ENCODE assay signal across 10 cellular contexts in genomic region chr5:172832383-172833315, GRCh38. TPM values are rescaled to one million over a fixed set of nuclear protein-coding genes. Genes with fewer than 3 reads are reported as not detected.
A peak's percentile ranks its signal among the peaks of the same experiment; 100 is the strongest.
DNase-seq lines count a peak whose midpoint lies in the region; ATAC-seq, FAIRE-seq and TF ChIP-seq lines count a peak whose summit lies in the region.
"Had no signal": no experiment of that assay in that cellular context is flagged by ENCODE, and none has a peak within 500 bp of the region (broad histone marks: within the 10 kb centered on the region; RNA-seq: fewer than 3 reads in every experiment).

No MANE protein-coding gene starts in this region.

- no peaks in the 10 kb centered on the region for H3K9me3 Mint-ChIP-seq in CD4-positive, alpha-beta T cell

- no peak overlapping the region for H2AFZ ChIP-seq in PC-3 (ENCODE audit: low read length)

- BruUV-seq in PC-3 (replicated peaks; lab: Mats Ljungman, UMichigan), result no TSS peak

- DNase-seq in CD4-positive, alpha-beta T cell, result no peak
- DNase-seq in PC-3 (no peak), esophagus squamous epithelium (lab: John Stamatoyannopoulos, UW) (no peak), psoas muscle (no peak), pancreas (no peak)
- DNase-seq: NCI-H446 treated with DMSO at 0.1 percent for 48 hours had no signal

- ATAC-seq in CD4-positive, alpha-beta T cell (ENCODE audit: poor library complexity), result no peak
- ATAC-seq in PC-3 (no peak), psoas muscle (no peak), GM21786 (IDR thresholded peaks at IDR 0.05; ENCODE audit: unreplicated experiment) (no peak), HG03442 (IDR thresholded peaks at IDR 0.05; ENCODE audit: unreplicated experiment) (no peak), GM21367 (IDR thresholded peaks at IDR 0.05; ENCODE audit: unreplicated experiment) (no peak), pancreas (no peak)

- no peaks in the 10 kb centered on the region for H3F3A ChIP-seq in PC-3 (ENCODE audit: low read length, unreplicated experiment)

- peaks cover 35% of the 10 kb centered on the region for H3K4me1 Mint-ChIP-seq in CD4-positive, alpha-beta T cell (ENCODE audit: low read depth)

- H3K79me2 ChIP-seq in PC-3 (ENCODE audit: low read length), result peaks cover 35% of the 10 kb centered on the region

- no peaks in the 10 kb centered on the region for H3K36me3 ChIP-seq in PC-3 (ENCODE audit: low read depth, low read length)
- no peaks in the 10 kb centered on the region for H3K36me3 ChIP-seq in esophagus squamous epithelium
- H3K36me3 ChIP-seq in psoas muscle (ENCODE audit: insufficient read depth in 1 of 2, low read depth in 1 of 2), result no peaks in the 10 kb centered on the region
- H3K36me3 ChIP-seq in pancreas, result no peaks in the 10 kb centered on the region

- POLR2A ChIA-PET in CD4-positive, alpha-beta T cell (lab: Charles Lee), result interaction anchor here (10.5 kb wide), 1 partner anchor 61 kb away, joined by 110 read pairs; the partner anchor contains the start of gene DUSP1
- POLR2A ChIA-PET in PC-3 (lab: Charles Lee; ENCODE audit: unreplicated experiment), result no interaction called here

- WGBS in esophagus squamous epithelium, 2 donors, result 76 to 78% methylated on average over 10 to 12 of the region's 14 CpGs
- WGBS in psoas muscle, 3 donors, result 61 to 71% (median 67%) methylated on average over 14 of the region's 14 CpGs
- 70% methylated on average over 14 of the region's 14 CpGs for WGBS in pancreas, 2 donors

- no peak overlapping the region for H3K4me3 ChIP-seq in PC-3 (ENCODE audit: low read length)
- no peak overlapping the region for H3K4me3 ChIP-seq in esophagus squamous epithelium
- H3K4me3 ChIP-seq in psoas muscle, result no peak overlapping the region
- H3K4me3 ChIP-seq in pancreas, result no peak overlapping the region

- H3K4me1 ChIP-seq in PC-3 (ENCODE audit: insufficient read depth, low read length) (peaks cover 31% of the 10 kb centered on the region), esophagus squamous epithelium (peaks cover 22 to 40% (median 29%) of the 10 kb centered on the region in 3 donors), psoas muscle (peaks cover 37% of the 10 kb centered on the region), pancreas (peaks cover 12 to 17% (median 15%) of the 10 kb centered on the region in 3 donors)

- TF ChIP-seq CTCF in CD4-positive, alpha-beta T cell (IDR thresholded peaks at IDR 0.05), result no peak
- TF ChIP-seq CTCF in PC-3 (conservative IDR thresholded peaks at IDR 0.05; ENCODE audit: low read depth, low read length) (no peak), esophagus squamous epithelium (IDR thresholded peaks at IDR 0.05) (no peak), psoas muscle (IDR thresholded peaks at IDR 0.05) (no peak), pancreas (IDR thresholded peaks at IDR 0.05) (no peak)

- peak overlapping the region; percentile 87 for H3K27ac Mint-ChIP-seq in CD4-positive, alpha-beta T cell

- H3K27me3 Mint-ChIP-seq in CD4-positive, alpha-beta T cell, result no peaks in the 10 kb centered on the region

- no peaks in the 10 kb centered on the region for H3K27me3 ChIP-seq in CD4-positive, alpha-beta T cell (ENCODE audit: control insufficient read depth, insufficient read depth, low read length)
- H3K27me3 ChIP-seq in PC-3 (ENCODE audit: low read length), result no peaks in the 10 kb centered on the region
- no peaks in the 10 kb centered on the region for H3K27me3 ChIP-seq in esophagus squamous epithelium
- H3K27me3 ChIP-seq in psoas muscle (ENCODE audit: insufficient read depth in 3 of 3, low read length in 2 of 3), result no peaks in the 10 kb centered on the region
- no peaks in the 10 kb centered on the region for H3K27me3 ChIP-seq in pancreas

- peak overlapping the region; percentile 93 for H3K4me3 Mint-ChIP-seq in CD4-positive, alpha-beta T cell

- no peaks in the 10 kb centered on the region for H4K20me1 ChIP-seq in PC-3 (ENCODE audit: low read length)

- H3K36me3 Mint-ChIP-seq in CD4-positive, alpha-beta T cell (ENCODE audit: low read depth), result peaks cover 5% of the 10 kb centered on the region

- TF ChIP-seq POLR2A in esophagus squamous epithelium (IDR thresholded peaks at IDR 0.05), result no peak

- intact Hi-C loops in CD4-positive, alpha-beta T cell (cut with DNase I, micrococcal nuclease), result loop anchor here (2.0 to 10.0 kb wide), 3 partner anchors 60 to 1448 kb away; partner anchors contain the start of gene NPM1 (in 1 of the 2)
- intact Hi-C loops in PC-3 (cut with micrococcal nuclease), result no loop called here
- intact Hi-C loops in esophagus squamous epithelium (cut with DNase I), result no loop called here
- intact Hi-C loops in psoas muscle (cut with DNase I), result loop anchor here in 1 of 2 donors (5.0 kb wide), 1 partner anchor 45 kb away; no protein-coding TSS in a partner anchor
- intact Hi-C loops in pancreas (cut with DNase I), result no loop called here

- H3K9me2 ChIP-seq in PC-3 (replicated peaks; ENCODE audit: low read length), result no peaks in the 10 kb centered on the region

- H3K4me2 ChIP-seq in PC-3 (ENCODE audit: low read length), result no peak overlapping the region

- H3K9me3 ChIP-seq in CD4-positive, alpha-beta T cell (ENCODE audit: control insufficient read depth, low read length), result no peaks in the 10 kb centered on the region
- H3K9me3 ChIP-seq in PC-3 (ENCODE audit: low read length) (no peaks in the 10 kb centered on the region), esophagus squamous epithelium (no peaks in the 10 kb centered on the region), psoas muscle (no peaks in the 10 kb centered on the region), pancreas (no peaks in the 10 kb centered on the region)

- H3K27ac ChIP-seq in CD4-positive, alpha-beta T cell (ENCODE audit: low read depth, low read length), result no peak overlapping the region
- H3K27ac ChIP-seq in PC-3 (ENCODE audit: low read length), result peak overlapping the region; percentile 45
- peak overlapping the region; percentile 85 to 92 (median 90) for H3K27ac ChIP-seq in esophagus squamous epithelium
- peak overlapping the region; percentile 82 for H3K27ac ChIP-seq in psoas muscle
- peak overlapping the region in 2 of 4 donors; percentile 76 to 90 for H3K27ac ChIP-seq in pancreas

- CTCF ChIA-PET in CD4-positive, alpha-beta T cell (lab: Charles Lee), result no interaction called here
- CTCF ChIA-PET in PC-3 (lab: Charles Lee), result interaction anchor here (0.7 kb wide), 1 partner anchor 113 kb away, joined by 11 read pairs; no protein-coding TSS in a partner anchor

- no peak overlapping the region for H3K9ac ChIP-seq in PC-3 (ENCODE audit: low read length)

- no peak for FAIRE-seq in pancreas (lab: Jason Lieb, UNC)
- FAIRE-seq: islet of Langerhans had no signal

RNA-seq across cellular contexts. Expression of gene ERGIC1, which starts 1.4 kb away (rescaled TPM):
- total RNA-seq in CD4-positive, alpha-beta T cell, result 10 to 100 TPM; 51.0 to 52.4 TPM
- 124 and 148 TPM in 2 replicates for total RNA-seq in PC-3 (2014; rRNA removed)
- 10 to 100 TPM; 50.9 to 83.0 (median 65.5) TPM for total RNA-seq in esophagus squamous epithelium
- 10 to 100 TPM; 49.9 to 86.5 (median 53.7) TPM for total RNA-seq in psoas muscle
- 100 to 1,000 TPM in 1 of 3 donors, 10 to 100 TPM in 2; 50.5 to 116 (median 60.1) TPM for polyA plus RNA-seq in psoas muscle
- total RNA-seq in pancreas, result 100 to 1,000 TPM in 1 of 6 donors, 10 to 100 TPM in 5; 58.3 to 101 (median 76.7) TPM
- polyA plus RNA-seq in pancreas, result 10 to 100 TPM; 54.8 to 60.3 TPM

Comparison
In these comparisons a context has a peak if more than half of its experiments do, and no peak if none do; other contexts are left out.
1. intact Hi-C loops: an anchor here in CD4-positive, alpha-beta T cell (2.0 to 10.0 kb wide); none called in PC-3, esophagus squamous epithelium and pancreas.